Comparison of ENCODE assay signal across 1 cellular context in the genomic region with DNA sequence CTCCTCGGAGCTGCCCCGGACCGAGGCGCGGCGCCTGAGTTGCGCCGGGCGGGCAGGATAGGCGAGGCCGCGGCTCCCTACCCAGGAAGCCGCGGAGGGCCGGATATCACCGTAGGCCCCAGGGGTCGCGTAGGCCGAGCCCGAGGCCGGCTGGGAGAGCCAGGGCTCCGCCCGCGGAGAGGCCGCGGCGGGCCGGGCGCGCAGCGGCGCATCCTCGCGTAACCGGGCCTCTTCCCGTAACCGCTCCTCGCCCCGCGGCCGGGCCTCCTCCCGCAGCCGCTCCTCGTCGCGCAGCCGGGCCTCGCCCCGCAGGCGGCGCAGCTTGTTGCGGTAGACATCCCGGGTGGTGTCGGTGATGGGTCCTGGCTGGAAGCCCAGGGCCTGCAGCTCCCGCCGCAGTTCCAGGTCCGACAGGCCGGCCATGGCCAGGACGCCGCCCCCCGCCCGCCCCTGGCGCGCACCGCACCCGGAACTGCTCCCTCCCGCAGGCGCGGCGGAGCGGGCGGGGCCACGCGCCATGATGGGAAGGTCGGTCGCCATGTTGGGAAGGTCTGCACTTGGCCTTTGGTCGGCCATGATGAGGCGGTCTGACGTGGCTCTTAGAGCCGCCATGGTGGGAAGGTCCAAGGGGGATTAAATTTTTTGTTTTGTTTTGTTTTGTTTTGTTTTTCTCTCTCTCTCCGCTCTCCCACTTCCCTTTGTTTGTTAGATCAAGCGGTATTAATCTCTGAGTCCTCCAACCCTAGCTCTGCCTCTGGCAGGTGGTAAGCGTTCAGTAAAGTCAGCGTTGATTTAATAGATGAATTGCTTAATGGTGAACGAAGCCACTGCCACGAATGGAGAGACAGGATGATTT.
TF ChIP-seq lines count a peak whose summit lies in the region.

A gene (minus strand): TSS at position 437 of the 856 bp plus-strand sequence. CDS start 14 bp downstream, at position 423.

TF ChIP-seq in HepG2, 621 proteins besides CTCF, POLR2A, EP300 and RAD21 (continued from another document and continues in another):
- TF ChIP-seq, protein P1, sequence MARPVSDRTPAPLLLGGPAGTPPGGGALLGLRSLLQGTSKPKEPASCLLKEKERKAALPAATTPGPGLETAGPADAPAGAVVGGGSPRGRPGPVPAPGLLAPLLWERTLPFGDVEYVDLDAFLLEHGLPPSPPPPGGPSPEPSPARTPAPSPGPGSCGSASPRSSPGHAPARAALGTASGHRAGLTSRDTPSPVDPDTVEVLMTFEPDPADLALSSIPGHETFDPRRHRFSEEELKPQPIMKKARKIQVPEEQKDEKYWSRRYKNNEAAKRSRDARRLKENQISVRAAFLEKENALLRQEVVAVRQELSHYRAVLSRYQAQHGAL (CRISPR knock-in tag; IDR thresholded peaks at IDR 0.05; ENCODE audit: not compliant biosample characterization), result no peak
- TF ChIP-seq STAG1 (CRISPR knock-in tag; IDR thresholded peaks at IDR 0.05) (peak; percentile 2; the same call in 1 of the 2 replicates), ZNF598 (CRISPR knock-in tag; IDR thresholded peaks at IDR 0.05; ENCODE audit: borderline replicate concordance) (no peak), ZNF747 (CRISPR knock-in tag; IDR thresholded peaks at IDR 0.05; ENCODE audit: borderline replicate concordance) (no peak), SRF (IDR thresholded peaks at IDR 0.05; ENCODE audit: low read depth, low read length) (no peak), HNRNPH1 (optimal IDR thresholded peaks at IDR 0.05; ENCODE audit: low read depth, low read length) (no peak), ZNF569 (CRISPR knock-in tag; IDR thresholded peaks at IDR 0.05; ENCODE audit: borderline replicate concordance) (no peak), ZNF264 (CRISPR knock-in tag; IDR thresholded peaks at IDR 0.05) (no peak), SAP130 (CRISPR knock-in tag; IDR thresholded peaks at IDR 0.05; ENCODE audit: low read depth) (peak; percentile 95), HNRNPUL1 (IDR thresholded peaks at IDR 0.05; ENCODE audit: low read depth, low read length) (no peak), ZNF75D (CRISPR knock-in tag; IDR thresholded peaks at IDR 0.05; ENCODE audit: borderline replicate concordance) (no peak), ONECUT2 (CRISPR knock-in tag; IDR thresholded peaks at IDR 0.05) (no peak), DMAP1 (CRISPR knock-in tag; IDR thresholded peaks at IDR 0.05) (peak; percentile 76), ARHGAP35 (CRISPR knock-in tag; IDR thresholded peaks at IDR 0.05; ENCODE audit: borderline replicate concordance) (no peak), CENPX (CRISPR knock-in tag; IDR thresholded peaks at IDR 0.05) (no peak), NAIF1 (CRISPR knock-in tag; IDR thresholded peaks at IDR 0.05; ENCODE audit: borderline replicate concordance) (no peak), ZFX (CRISPR knock-in tag; IDR thresholded peaks at IDR 0.05; ENCODE audit: low read depth) (peak; percentile 97), ZNF160 (CRISPR knock-in tag; IDR thresholded peaks at IDR 0.05) (no peak; the same call in 1 of the 2 replicates), ZNF567 (CRISPR knock-in tag; IDR thresholded peaks at IDR 0.05; ENCODE audit: borderline replicate concordance) (0 out of 2 replicates have a peak, but pooled peaks have one; percentile 35), MAF1 (CRISPR knock-in tag; IDR thresholded peaks at IDR 0.05; ENCODE audit: borderline replicate concordance) (peak; percentile 13; the same call in 1 of the 2 replicates), DPF2 (CRISPR knock-in tag; IDR thresholded peaks at IDR 0.05; ENCODE audit: borderline replicate concordance, low read depth) (no peak), RXRB (CRISPR knock-in tag; IDR thresholded peaks at IDR 0.05; ENCODE audit: borderline replicate concordance) (peak; percentile 64), SMYD3 (CRISPR knock-in tag; IDR thresholded peaks at IDR 0.05) (0 out of 2 replicates have a peak, but pooled peaks have one; percentile 29), ZZZ3 (CRISPR knock-in tag; IDR thresholded peaks at IDR 0.05; ENCODE audit: borderline replicate concordance) (no peak; the same call in 1 of the 2 replicates), ZNF382 (CRISPR knock-in tag; IDR thresholded peaks at IDR 0.05; ENCODE audit: borderline replicate concordance) (no peak), MATR3 (CRISPR knock-in tag; IDR thresholded peaks at IDR 0.05) (no peak), ZFP37 (CRISPR knock-in tag; IDR thresholded peaks at IDR 0.05; ENCODE audit: borderline replicate concordance) (no peak), ZNF563 (CRISPR knock-in tag; IDR thresholded peaks at IDR 0.05) (peak; percentile 97), ZSCAN31 (CRISPR knock-in tag; IDR thresholded peaks at IDR 0.05; ENCODE audit: low read depth) (peak; percentile 89), ZNF605 (CRISPR knock-in tag; IDR thresholded peaks at IDR 0.05) (no peak)
- TF ChIP-seq, protein P2, sequence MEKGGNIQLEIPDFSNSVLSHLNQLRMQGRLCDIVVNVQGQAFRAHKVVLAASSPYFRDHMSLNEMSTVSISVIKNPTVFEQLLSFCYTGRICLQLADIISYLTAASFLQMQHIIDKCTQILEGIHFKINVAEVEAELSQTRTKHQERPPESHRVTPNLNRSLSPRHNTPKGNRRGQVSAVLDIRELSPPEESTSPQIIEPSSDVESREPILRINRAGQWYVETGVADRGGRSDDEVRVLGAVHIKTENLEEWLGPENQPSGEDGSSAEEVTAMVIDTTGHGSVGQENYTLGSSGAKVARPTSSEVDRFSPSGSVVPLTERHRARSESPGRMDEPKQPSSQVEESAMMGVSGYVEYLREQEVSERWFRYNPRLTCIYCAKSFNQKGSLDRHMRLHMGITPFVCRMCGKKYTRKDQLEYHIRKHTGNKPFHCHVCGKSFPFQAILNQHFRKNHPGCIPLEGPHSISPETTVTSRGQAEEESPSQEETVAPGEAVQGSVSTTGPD (CRISPR knock-in tag; IDR thresholded peaks at IDR 0.05), result no peak
- TF ChIP-seq, protein P3, sequence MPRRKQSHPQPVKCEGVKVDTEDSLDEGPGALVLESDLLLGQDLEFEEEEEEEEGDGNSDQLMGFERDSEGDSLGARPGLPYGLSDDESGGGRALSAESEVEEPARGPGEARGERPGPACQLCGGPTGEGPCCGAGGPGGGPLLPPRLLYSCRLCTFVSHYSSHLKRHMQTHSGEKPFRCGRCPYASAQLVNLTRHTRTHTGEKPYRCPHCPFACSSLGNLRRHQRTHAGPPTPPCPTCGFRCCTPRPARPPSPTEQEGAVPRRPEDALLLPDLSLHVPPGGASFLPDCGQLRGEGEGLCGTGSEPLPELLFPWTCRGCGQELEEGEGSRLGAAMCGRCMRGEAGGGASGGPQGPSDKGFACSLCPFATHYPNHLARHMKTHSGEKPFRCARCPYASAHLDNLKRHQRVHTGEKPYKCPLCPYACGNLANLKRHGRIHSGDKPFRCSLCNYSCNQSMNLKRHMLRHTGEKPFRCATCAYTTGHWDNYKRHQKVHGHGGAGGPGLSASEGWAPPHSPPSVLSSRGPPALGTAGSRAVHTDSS (CRISPR knock-in tag; conservative IDR thresholded peaks at IDR 0.05), result peak; percentile 77; the same call in 1 of the 2 replicates
- TF ChIP-seq, protein P4, sequence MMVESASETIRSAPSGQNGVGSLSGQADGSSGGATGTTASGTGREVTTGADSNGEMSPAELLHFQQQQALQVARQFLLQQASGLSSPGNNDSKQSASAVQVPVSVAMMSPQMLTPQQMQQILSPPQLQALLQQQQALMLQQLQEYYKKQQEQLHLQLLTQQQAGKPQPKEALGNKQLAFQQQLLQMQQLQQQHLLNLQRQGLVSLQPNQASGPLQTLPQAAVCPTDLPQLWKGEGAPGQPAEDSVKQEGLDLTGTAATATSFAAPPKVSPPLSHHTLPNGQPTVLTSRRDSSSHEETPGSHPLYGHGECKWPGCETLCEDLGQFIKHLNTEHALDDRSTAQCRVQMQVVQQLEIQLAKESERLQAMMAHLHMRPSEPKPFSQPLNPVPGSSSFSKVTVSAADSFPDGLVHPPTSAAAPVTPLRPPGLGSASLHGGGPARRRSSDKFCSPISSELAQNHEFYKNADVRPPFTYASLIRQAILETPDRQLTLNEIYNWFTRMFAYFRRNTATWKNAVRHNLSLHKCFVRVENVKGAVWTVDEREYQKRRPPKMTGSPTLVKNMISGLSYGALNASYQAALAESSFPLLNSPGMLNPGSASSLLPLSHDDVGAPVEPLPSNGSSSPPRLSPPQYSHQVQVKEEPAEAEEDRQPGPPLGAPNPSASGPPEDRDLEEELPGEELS (CRISPR knock-in tag; IDR thresholded peaks at IDR 0.05), result peak; percentile 52
- TF ChIP-seq, protein P5, sequence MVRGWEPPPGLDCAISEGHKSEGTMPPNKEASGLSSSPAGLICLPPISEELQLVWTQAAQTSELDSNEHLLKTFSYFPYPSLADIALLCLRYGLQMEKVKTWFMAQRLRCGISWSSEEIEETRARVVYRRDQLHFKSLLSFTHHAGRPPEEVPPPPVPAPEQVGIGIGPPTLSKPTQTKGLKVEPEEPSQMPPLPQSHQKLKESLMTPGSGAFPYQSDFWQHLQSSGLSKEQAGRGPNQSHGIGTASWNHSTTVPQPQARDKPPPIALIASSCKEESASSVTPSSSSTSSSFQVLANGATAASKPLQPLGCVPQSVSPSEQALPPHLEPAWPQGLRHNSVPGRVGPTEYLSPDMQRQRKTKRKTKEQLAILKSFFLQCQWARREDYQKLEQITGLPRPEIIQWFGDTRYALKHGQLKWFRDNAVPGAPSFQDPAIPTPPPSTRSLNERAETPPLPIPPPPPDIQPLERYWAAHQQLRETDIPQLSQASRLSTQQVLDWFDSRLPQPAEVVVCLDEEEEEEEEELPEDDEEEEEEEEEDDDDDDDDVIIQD (CRISPR knock-in tag; IDR thresholded peaks at IDR 0.05; ENCODE audit: low read depth), result peak; percentile 64; the same call in 1 of the 2 replicates
- TF ChIP-seq, protein P6, sequence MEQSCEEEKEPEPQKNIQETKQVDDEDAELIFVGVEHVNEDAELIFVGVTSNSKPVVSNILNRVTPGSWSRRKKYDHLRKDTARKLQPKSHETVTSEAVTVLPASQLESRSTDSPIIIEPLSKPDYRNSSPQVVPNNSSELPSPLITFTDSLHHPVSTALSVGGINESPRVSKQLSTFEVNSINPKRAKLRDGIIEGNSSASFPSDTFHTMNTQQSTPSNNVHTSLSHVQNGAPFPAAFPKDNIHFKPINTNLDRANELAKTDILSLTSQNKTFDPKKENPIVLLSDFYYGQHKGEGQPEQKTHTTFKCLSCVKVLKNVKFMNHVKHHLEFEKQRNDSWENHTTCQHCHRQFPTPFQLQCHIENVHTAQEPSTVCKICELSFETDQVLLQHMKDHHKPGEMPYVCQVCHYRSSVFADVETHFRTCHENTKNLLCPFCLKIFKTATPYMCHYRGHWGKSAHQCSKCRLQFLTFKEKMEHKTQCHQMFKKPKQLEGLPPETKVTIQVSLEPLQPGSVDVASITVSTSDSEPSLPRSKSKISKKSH (CRISPR knock-in tag; IDR thresholded peaks at IDR 0.05; ENCODE audit: borderline replicate concordance), result no peak; the same call in 1 of the 2 replicates
- TF ChIP-seq, protein P7, sequence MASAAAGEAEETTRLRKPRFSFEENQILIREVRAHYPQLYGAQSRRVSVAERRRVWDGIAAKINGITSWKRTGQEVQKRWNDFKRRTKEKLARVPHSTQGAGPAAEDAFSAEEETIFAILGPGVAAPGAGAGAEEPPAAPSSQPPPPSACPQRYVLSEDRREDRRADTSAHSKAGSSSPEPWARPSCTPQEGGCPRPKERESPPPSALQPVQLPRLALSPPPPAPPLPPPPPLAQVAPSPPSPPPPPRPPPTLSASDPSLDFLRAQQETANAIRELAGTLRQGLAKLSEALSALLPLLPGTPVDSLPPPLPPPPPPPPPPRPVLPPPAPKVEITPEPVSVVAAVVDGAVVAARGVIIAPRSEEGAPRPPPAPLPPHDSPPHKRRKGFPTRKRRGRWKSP (CRISPR knock-in tag; IDR thresholded peaks at IDR 0.05), result no peak; the same call in 1 of the 2 replicates
- TF ChIP-seq, protein P8, sequence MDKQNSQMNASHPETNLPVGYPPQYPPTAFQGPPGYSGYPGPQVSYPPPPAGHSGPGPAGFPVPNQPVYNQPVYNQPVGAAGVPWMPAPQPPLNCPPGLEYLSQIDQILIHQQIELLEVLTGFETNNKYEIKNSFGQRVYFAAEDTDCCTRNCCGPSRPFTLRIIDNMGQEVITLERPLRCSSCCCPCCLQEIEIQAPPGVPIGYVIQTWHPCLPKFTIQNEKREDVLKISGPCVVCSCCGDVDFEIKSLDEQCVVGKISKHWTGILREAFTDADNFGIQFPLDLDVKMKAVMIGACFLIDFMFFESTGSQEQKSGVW (CRISPR knock-in tag; IDR thresholded peaks at IDR 0.05; ENCODE audit: borderline replicate concordance), result no peak
- TF ChIP-seq, protein P9, sequence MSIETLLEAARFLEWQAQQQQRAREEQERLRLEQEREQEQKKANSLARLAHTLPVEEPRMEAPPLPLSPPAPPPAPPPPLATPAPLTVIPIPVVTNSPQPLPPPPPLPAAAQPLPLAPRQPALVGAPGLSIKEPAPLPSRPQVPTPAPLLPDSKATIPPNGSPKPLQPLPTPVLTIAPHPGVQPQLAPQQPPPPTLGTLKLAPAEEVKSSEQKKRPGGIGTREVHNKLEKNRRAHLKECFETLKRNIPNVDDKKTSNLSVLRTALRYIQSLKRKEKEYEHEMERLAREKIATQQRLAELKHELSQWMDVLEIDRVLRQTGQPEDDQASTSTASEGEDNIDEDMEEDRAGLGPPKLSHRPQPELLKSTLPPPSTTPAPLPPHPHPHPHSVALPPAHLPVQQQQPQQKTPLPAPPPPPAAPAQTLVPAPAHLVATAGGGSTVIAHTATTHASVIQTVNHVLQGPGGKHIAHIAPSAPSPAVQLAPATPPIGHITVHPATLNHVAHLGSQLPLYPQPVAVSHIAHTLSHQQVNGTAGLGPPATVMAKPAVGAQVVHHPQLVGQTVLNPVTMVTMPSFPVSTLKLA (IDR thresholded peaks at IDR 0.05), result peak; percentile 31; the same call in 1 of the 2 replicates
- TF ChIP-seq, protein P10, sequence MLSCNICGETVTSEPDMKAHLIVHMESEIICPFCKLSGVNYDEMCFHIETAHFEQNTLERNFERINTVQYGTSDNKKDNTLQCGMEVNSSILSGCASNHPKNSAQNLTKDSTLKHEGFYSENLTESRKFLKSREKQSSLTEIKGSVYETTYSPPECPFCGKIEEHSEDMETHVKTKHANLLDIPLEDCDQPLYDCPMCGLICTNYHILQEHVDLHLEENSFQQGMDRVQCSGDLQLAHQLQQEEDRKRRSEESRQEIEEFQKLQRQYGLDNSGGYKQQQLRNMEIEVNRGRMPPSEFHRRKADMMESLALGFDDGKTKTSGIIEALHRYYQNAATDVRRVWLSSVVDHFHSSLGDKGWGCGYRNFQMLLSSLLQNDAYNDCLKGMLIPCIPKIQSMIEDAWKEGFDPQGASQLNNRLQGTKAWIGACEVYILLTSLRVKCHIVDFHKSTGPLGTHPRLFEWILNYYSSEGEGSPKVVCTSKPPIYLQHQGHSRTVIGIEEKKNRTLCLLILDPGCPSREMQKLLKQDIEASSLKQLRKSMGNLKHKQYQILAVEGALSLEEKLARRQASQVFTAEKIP (CRISPR knock-in tag; IDR thresholded peaks at IDR 0.05; ENCODE audit: borderline replicate concordance), result no peak
- TF ChIP-seq, protein P11, sequence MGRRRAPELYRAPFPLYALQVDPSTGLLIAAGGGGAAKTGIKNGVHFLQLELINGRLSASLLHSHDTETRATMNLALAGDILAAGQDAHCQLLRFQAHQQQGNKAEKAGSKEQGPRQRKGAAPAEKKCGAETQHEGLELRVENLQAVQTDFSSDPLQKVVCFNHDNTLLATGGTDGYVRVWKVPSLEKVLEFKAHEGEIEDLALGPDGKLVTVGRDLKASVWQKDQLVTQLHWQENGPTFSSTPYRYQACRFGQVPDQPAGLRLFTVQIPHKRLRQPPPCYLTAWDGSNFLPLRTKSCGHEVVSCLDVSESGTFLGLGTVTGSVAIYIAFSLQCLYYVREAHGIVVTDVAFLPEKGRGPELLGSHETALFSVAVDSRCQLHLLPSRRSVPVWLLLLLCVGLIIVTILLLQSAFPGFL (CRISPR knock-in tag; IDR thresholded peaks at IDR 0.05), result no peak
